8 cellular contexts compared by ENCODE assay signal in genomic region chr3:114213669-114214541, GRCh38. TPM values are rescaled to one million over a fixed set of nuclear protein-coding genes. Genes with fewer than 3 reads are reported as not detected.
DNase-seq lines count a peak whose midpoint lies in the region; ATAC-seq and TF ChIP-seq lines count a peak whose summit lies in the region.

No MANE protein-coding gene starts in this region.

- in situ Hi-C loops in brain microvascular endothelial cell (cut with HindIII; ENCODE audit: low pct_ligation_motif_present, low sequenced_read_pairs): no loop called here

- no peak overlapping the region for H2BK12ac ChIP-seq in mesenchymal stem cell (ENCODE audit: low read length in 2 of 2)

- no peak overlapping the region for H2AFZ ChIP-seq in mesenchymal stem cell (ENCODE audit: low read depth, low read length)

- WGBS in mesenchymal stem cell: 16% methylated on average over 18 of the region's 18 CpGs

- peak overlapping the region; percentile 34 for H3K4me3 ChIP-seq in brain microvascular endothelial cell (ENCODE audit: low read depth, low read length)
- peak overlapping the region; percentile 9 to 32 for H3K4me3 ChIP-seq in mesenchymal stem cell (ENCODE audit: insufficient read depth in 1 of 2, low read depth in 1 of 2, low read length in 2 of 2)

- H3K4me1 ChIP-seq in mesenchymal stem cell (ENCODE audit: control insufficient read depth, insufficient read depth, low read depth, low read length): peaks cover 8% of the 10 kb centered on the region

- H3K4me2 ChIP-seq in mesenchymal stem cell (ENCODE audit: low read length, poor library complexity, severe bottlenecking): peak overlapping the region; percentile 72

- peak; percentile 26 for TF ChIP-seq CTCF in brain microvascular endothelial cell (IDR thresholded peaks at IDR 0.05; ENCODE audit: low read depth, low read length, missing control alignments)

- peak; percentile 68 for ATAC-seq in GM19468 (IDR thresholded peaks at IDR 0.05; ENCODE audit: extremely low read depth, unreplicated experiment)
- ATAC-seq in HG03571 (IDR thresholded peaks at IDR 0.05; ENCODE audit: unreplicated experiment): peak; percentile 82

- no peak overlapping the region for H3K14ac ChIP-seq in mesenchymal stem cell (ENCODE audit: low read length in 2 of 2)

- no peak overlapping the region for H3K4ac ChIP-seq in mesenchymal stem cell (ENCODE audit: low read depth in 1 of 2, low read length in 2 of 2)

- no peaks in the 10 kb centered on the region for H3K9me3 ChIP-seq in mesenchymal stem cell (ENCODE audit: control insufficient read depth, low read length)

- no peak overlapping the region for H3K23ac ChIP-seq in mesenchymal stem cell (ENCODE audit: low read length in 2 of 2)

- no peak overlapping the region for H2BK120ac ChIP-seq in mesenchymal stem cell (ENCODE audit: low read depth, low read length)

- H3K27me3 ChIP-seq in brain microvascular endothelial cell (replicated peaks) (no peaks in the 10 kb centered on the region), mesenchymal stem cell (ENCODE audit: control insufficient read depth in 1 of 2, insufficient read depth in 1 of 2, low read length in 2 of 2) (no peaks in the 10 kb centered on the region)

- H3K27ac ChIP-seq in brain microvascular endothelial cell: peak overlapping the region; percentile 83
- peak overlapping the region; percentile 9 for H3K27ac ChIP-seq in mesenchymal stem cell (ENCODE audit: low read length, poor library complexity, severe bottlenecking)

- H3K79me1 ChIP-seq in mesenchymal stem cell (replicated peaks; ENCODE audit: low read length, poor library complexity, severe bottlenecking): no peaks in the 10 kb centered on the region

- no peak overlapping the region for H3K18ac ChIP-seq in mesenchymal stem cell (ENCODE audit: low read depth in 1 of 2, low read length in 2 of 2)

- DNase-seq in DMS79 (lab: John Stamatoyannopoulos, UW): peak; percentile 58
- peak; percentile 76 for DNase-seq in T-helper 22 cell (ENCODE audit: low read depth)
- DNase-seq in brain microvascular endothelial cell: peak; percentile 92
- DNase-seq in mesenchymal stem cell: peak; percentile 67
- peak; percentile 35 for DNase-seq in stimulated activated CD8-positive, alpha-beta memory T cell treated with anti-CD3 and anti-CD28 coated beads, Interleukin-7, amount 100 ng/mL, for 24 hours (ENCODE audit: low read depth)
- DNase-seq in NCI-H510A treated with DMSO at 0.1 percent for 48 hours (lab: John Stamatoyannopoulos, UW): no peak

- no peaks in the 10 kb centered on the region for H3K36me3 ChIP-seq in brain microvascular endothelial cell (replicated peaks)
- no peaks in the 10 kb centered on the region for H3K36me3 ChIP-seq in mesenchymal stem cell (ENCODE audit: control insufficient read depth in 1 of 2, insufficient read depth in 2 of 2, low read depth in 1 of 2, low read length in 2 of 2)

- H2AK5ac ChIP-seq in mesenchymal stem cell (ENCODE audit: low read length, severe bottlenecking): no peak overlapping the region

- no peak overlapping the region for H4K91ac ChIP-seq in mesenchymal stem cell (ENCODE audit: low read length)

- H2BK15ac ChIP-seq in mesenchymal stem cell (ENCODE audit: low read depth, poor library complexity, severe bottlenecking): no peak overlapping the region

- peak overlapping the region; percentile 84 for H3K9ac ChIP-seq in mesenchymal stem cell (ENCODE audit: low read length)

- H4K8ac ChIP-seq in mesenchymal stem cell (ENCODE audit: low read length): no peak overlapping the region

- no peak overlapping the region for H2BK5ac ChIP-seq in mesenchymal stem cell (ENCODE audit: low read depth, low read length, poor library complexity, severe bottlenecking)

RNA-seq across cellular contexts. Expression of gene ZNF80, which starts 23.5 kb away (rescaled TPM):
- not detected for polyA plus RNA-seq in mesenchymal stem cell (2013, experiment 1 of 2)
- polyA plus RNA-seq in mesenchymal stem cell (2013, experiment 2 of 2): not detected

RNA-seq across cellular contexts. Expression of gene DRD3, which starts 35.1 kb away (rescaled TPM):
- not detected for polyA plus RNA-seq in mesenchymal stem cell (2013, experiment 1 of 2)
- not detected for polyA plus RNA-seq in mesenchymal stem cell (2013, experiment 2 of 2)
